26 cellular contexts compared by ENCODE assay signal in the genomic region with DNA sequence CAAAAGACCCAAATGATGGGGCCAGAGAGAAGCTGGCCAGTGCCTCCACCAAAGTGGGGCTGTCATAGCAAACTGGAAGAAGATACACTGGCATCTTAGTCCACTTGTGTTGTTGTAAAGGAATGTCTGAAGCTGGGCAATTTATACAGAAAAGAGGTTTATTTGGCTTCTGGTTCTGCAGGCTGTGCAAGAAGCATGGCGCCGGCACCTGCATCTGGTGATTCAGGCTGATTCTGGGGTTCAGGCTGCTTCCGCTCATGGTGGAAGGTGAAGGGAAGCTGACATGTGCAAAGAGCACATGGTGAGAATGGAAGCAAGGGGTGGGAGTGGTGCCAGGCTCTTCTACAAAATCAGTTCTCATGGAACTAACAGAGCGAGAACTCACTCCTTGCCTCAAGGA.
"Had no signal": no experiment of that assay in that cellular context is flagged by ENCODE, and none has a peak within 500 bp of the region (broad histone marks: within the 10 kb centered on the region; RNA-seq: fewer than 3 reads in every experiment).

No MANE protein-coding gene starts in this region.

- H3K27me3 ChIP-seq: brain microvascular endothelial cell had no signal

- H3K4me1 Mint-ChIP-seq: activated B cell treated with CpG ODN at 0.5 μM for 24 hours, T-helper 17 cell had no signal

- H3K27ac Mint-ChIP-seq: activated B cell treated with CpG ODN at 0.5 μM for 24 hours; activated CD8-positive, alpha-beta T cell treated with anti-CD3 and anti-CD28 coated beads, Interleukin-2, amount 10 ng/mL, durations not matched to agents 7 days and 5 days; activated naive CD8-positive, alpha-beta T cell; activated T-helper 1 cell treated with anti-CD3 and anti-CD28 coated beads, Interleukin-12 subunit alpha, Interleukin-12 subunit beta, Interleukin-2, Interleukin-4 antibody, amounts not matched to agents 30 ng/mL and 10 ng/mL and 1 ng/mL, durations not matched to agents 14 hours and 24 hours and 36 hours; T-helper 17 cell; T-helper 2 cell treated with Interferon-gamma antibody and Interleukin-4, amounts not matched to agents 5 μg/mL and 100 μg/mL, for 36 hours had no signal

- DNase-seq: activated B cell treated with CpG ODN at 0.5 μM for 24 hours; activated CD4-positive, alpha-beta T cell treated with anti-CD3 and anti-CD28 coated beads for 48 hours; activated CD4-positive, alpha-beta T cell treated with anti-CD3 and anti-CD28 coated beads, Interleukin-2, amount 50 U/mL, for 1 hour; activated CD4-positive, alpha-beta T cell treated with anti-CD3 and anti-CD28 coated beads, Interleukin-2, amount 50 U/mL, for 48 hours; activated gamma-delta T cell treated with Interleukin-2 at 50 U/mL for 16 hours; activated naive CD4-positive, alpha-beta T cell treated with anti-CD3 and anti-CD28 coated beads, Interleukin-2, amount 50 U/mL, for 16 hours; activated naive CD4-positive, alpha-beta T cell treated with Interleukin-2 at 50 U/mL for 16 hours; activated T-cell treated with anti-CD3 and anti-CD28 coated beads, Interleukin-2, amount 50 U/mL, for 48 hours; amniotic stem cell; anterior cingulate cortex; brain microvascular endothelial cell; caudate nucleus; effector CD8-positive, alpha-beta T cell; foreskin fibroblast; glutamatergic neuron; heart left ventricle; T-helper 1 cell; T-helper 17 cell; T1000; WERI-Rb-1 had no signal

- H3K36me3 ChIP-seq: brain microvascular endothelial cell, heart left ventricle, WERI-Rb-1 had no signal

- H3K9me3 Mint-ChIP-seq: activated B cell treated with CpG ODN at 0.5 μM for 24 hours; activated T-helper 1 cell treated with anti-CD3 and anti-CD28 coated beads, Interleukin-12 subunit alpha, Interleukin-12 subunit beta, Interleukin-2, Interleukin-4 antibody, amounts not matched to agents 30 ng/mL and 10 ng/mL and 1 ng/mL, durations not matched to agents 14 hours and 24 hours and 36 hours; T-helper 2 cell treated with Interferon-gamma antibody and Interleukin-4, amounts not matched to agents 5 μg/mL and 100 μg/mL, for 36 hours had no signal

- H3K4me3 Mint-ChIP-seq: activated B cell treated with CpG ODN at 0.5 μM for 24 hours; activated CD8-positive, alpha-beta T cell treated with anti-CD3 and anti-CD28 coated beads, Interleukin-2, amount 10 ng/mL, durations not matched to agents 7 days and 5 days; activated naive CD8-positive, alpha-beta T cell; activated T-helper 1 cell treated with anti-CD3 and anti-CD28 coated beads, Interleukin-12 subunit alpha, Interleukin-12 subunit beta, Interleukin-2, Interleukin-4 antibody, amounts not matched to agents 30 ng/mL and 10 ng/mL and 1 ng/mL, durations not matched to agents 14 hours and 24 hours and 36 hours; T-helper 17 cell; T-helper 2 cell treated with Interferon-gamma antibody and Interleukin-4, amounts not matched to agents 5 μg/mL and 100 μg/mL, for 36 hours had no signal

- H3K4me3 ChIP-seq: heart left ventricle had no signal

- ATAC-seq: activated CD4-positive, CD25-positive, alpha-beta regulatory T cell treated with anti-CD3 and anti-CD28 coated beads, Interleukin-2, amount 50 U/mL, for 24 hours; activated CD8-positive, alpha-beta T cell treated with anti-CD3 and anti-CD28 coated beads, Interleukin-2, amount 10 ng/mL, durations not matched to agents 7 days and 5 days; heart left ventricle; T-helper 17 cell had no signal

- H3K9me3 ChIP-seq: heart left ventricle had no signal

- H3K27ac ChIP-seq: brain microvascular endothelial cell, epithelial cell of prostate, heart left ventricle, WERI-Rb-1 had no signal

- H3K36me3 Mint-ChIP-seq: activated naive CD8-positive, alpha-beta T cell had no signal
